Comparison of ENCODE assay signal across 1 cellular context in the genomic region with DNA sequence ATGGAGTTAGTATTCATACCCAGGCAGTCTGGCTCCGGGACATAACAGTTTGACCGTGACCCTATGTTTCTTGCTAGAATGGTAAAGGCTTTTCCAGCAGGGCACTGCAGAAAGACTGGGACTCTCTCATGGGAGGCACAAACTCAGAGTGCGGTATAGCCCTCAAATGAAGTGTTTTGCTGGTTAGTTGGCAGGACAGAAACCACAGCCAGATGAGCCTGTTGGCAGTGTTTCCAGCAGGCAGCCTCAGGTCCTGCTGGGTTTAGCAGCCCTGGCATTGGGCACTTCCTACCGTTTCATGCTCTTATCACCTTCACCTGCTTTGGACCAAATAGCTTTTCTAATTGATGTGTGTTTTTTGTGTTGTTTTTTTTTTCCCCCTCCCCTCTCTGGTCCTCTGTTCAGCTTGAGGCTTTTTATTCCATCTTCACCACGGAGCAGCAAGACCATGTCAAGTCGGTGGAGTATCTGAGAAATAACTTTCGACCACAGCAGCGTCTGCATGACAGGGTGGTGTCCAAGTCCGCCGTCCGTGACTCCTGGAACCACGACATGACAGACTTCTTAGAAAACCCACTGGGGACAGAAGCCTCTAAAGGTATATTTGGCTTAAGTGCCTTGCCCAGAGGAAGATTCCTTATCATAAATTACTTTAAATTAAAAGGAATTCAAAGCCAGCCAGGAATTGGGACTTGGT.
TF ChIP-seq lines count a peak whose summit lies in the region.

No MANE protein-coding gene starts in this region.

TF ChIP-seq in IMR-90, 13 proteins besides CTCF, POLR2A, EP300 and RAD21 (continued from another document):
- TF ChIP-seq ELK1 (IDR thresholded peaks at IDR 0.05; ENCODE audit: borderline replicate concordance, low read depth, low read length) = no peak
- no peak for TF ChIP-seq RCOR1 (IDR thresholded peaks at IDR 0.05; ENCODE audit: insufficient replicate concordance, low read length)
- no peak for TF ChIP-seq MAZ (IDR thresholded peaks at IDR 0.05; ENCODE audit: borderline replicate concordance, low read depth, low read length)
- TF ChIP-seq SMC3 (IDR thresholded peaks at IDR 0.05; ENCODE audit: low read depth, low read length) = no peak
- TF ChIP-seq MAFK (IDR thresholded peaks at IDR 0.05; ENCODE audit: low read depth, low read length) = no peak
- no peak for TF ChIP-seq FOS (IDR thresholded peaks at IDR 0.05; ENCODE audit: low read depth, low read length)
- no peak for TF ChIP-seq CHD1 (IDR thresholded peaks at IDR 0.05; ENCODE audit: low read depth, low read length)
- no peak for TF ChIP-seq USF2 (IDR thresholded peaks at IDR 0.05; ENCODE audit: low read depth, low read length)
- TF ChIP-seq MXI1 (IDR thresholded peaks at IDR 0.05; ENCODE audit: borderline replicate concordance, low read depth, low read length) = no peak
- no peak for TF ChIP-seq CEBPB (IDR thresholded peaks at IDR 0.05; ENCODE audit: low read depth, low read length)
- no peak for TF ChIP-seq RFX5 (IDR thresholded peaks at IDR 0.05; ENCODE audit: low read depth, low read length)
